ENCODE assay signal across 11 cellular contexts in genomic region chr16:31877876-31878642, GRCh38. TPM values are rescaled to one million over a fixed set of nuclear protein-coding genes. Genes with fewer than 3 reads are reported as not detected.
A peak's percentile ranks its signal among the peaks of the same experiment; 100 is the strongest.
DNase-seq lines count a peak whose midpoint lies in the region; ATAC-seq and TF ChIP-seq lines count a peak whose summit lies in the region.
"Had no signal": no experiment of that assay in that cellular context is flagged by ENCODE, and none has a peak within 500 bp of the region (broad histone marks: within the 10 kb centered on the region; RNA-seq: fewer than 3 reads in every experiment).

No MANE protein-coding gene starts in this region.

- intact Hi-C loops in activated B cell treated with CpG ODN at 0.5 μM for 24 hours (cut with micrococcal nuclease), result loop anchor here (1.0 to 10.0 kb wide), 5 partner anchors 9 to 923 kb away; partner anchors contain the start of gene SETD1A
- intact Hi-C loops in esophagus muscularis mucosa (cut with DNase I), result loop anchor here (10.0 kb wide), 1 partner anchor 163 kb away; a partner anchor contains a TSS
- intact Hi-C loops in spleen (cut with DNase I; ENCODE audit: low total_unique reads), result no loop called here

- peak overlapping the region; percentile 90 for H3K4me3 Mint-ChIP-seq in T-helper 1 cell treated with Interleukin-12 subunit alpha and Interleukin-12 subunit beta and Interleukin-4 antibody, amounts not matched to agents 30 μg/mL and 1 μg/mL, for 36 hours
- H3K4me3 Mint-ChIP-seq in activated B cell treated with CpG ODN at 0.5 μM for 24 hours, result peak overlapping the region; percentile 83

- H3K9me3 Mint-ChIP-seq in T-helper 1 cell treated with Interleukin-12 subunit alpha and Interleukin-12 subunit beta and Interleukin-4 antibody, amounts not matched to agents 30 μg/mL and 1 μg/mL, for 36 hours, result peaks cover 30% of the 10 kb centered on the region
- H3K9me3 Mint-ChIP-seq in activated B cell treated with CpG ODN at 0.5 μM for 24 hours, result no peaks in the 10 kb centered on the region

- H3K27me3 Mint-ChIP-seq in T-helper 1 cell treated with Interleukin-12 subunit alpha and Interleukin-12 subunit beta and Interleukin-4 antibody, amounts not matched to agents 30 μg/mL and 1 μg/mL, for 36 hours (ENCODE audit: low read depth), result no peaks in the 10 kb centered on the region
- no peaks in the 10 kb centered on the region for H3K27me3 Mint-ChIP-seq in activated B cell treated with CpG ODN at 0.5 μM for 24 hours

- peaks cover 87% of the 10 kb centered on the region for H3K36me3 Mint-ChIP-seq in T-helper 1 cell treated with Interleukin-12 subunit alpha and Interleukin-12 subunit beta and Interleukin-4 antibody, amounts not matched to agents 30 μg/mL and 1 μg/mL, for 36 hours (ENCODE audit: low read depth)
- H3K36me3 Mint-ChIP-seq in activated B cell treated with CpG ODN at 0.5 μM for 24 hours (ENCODE audit: low read depth), result peaks cover 80% of the 10 kb centered on the region

- no peak overlapping the region for H3K4me3 ChIP-seq in esophagus muscularis mucosa
- peak overlapping the region in 1 of 8 donors; percentile 78 for H3K4me3 ChIP-seq in spleen
- H3K4me3 ChIP-seq: cardiac muscle cell had no signal

- ATAC-seq in activated B cell treated with CpG ODN at 0.5 μM for 24 hours (ENCODE audit: low read depth), result no peak
- no peak for ATAC-seq in GM19397 (IDR thresholded peaks at IDR 0.05; ENCODE audit: unreplicated experiment)

- 89% methylated on average over 7 of the region's 9 CpGs for WGBS in esophagus muscularis mucosa
- WGBS in spleen, 5 donors, result 83 to 89% (median 87%) methylated on average over 9 of the region's 9 CpGs

- peak overlapping the region; percentile 98 for H3K27ac Mint-ChIP-seq in T-helper 1 cell treated with Interleukin-12 subunit alpha and Interleukin-12 subunit beta and Interleukin-4 antibody, amounts not matched to agents 30 μg/mL and 1 μg/mL, for 36 hours
- peak overlapping the region; percentile 87 for H3K27ac Mint-ChIP-seq in activated B cell treated with CpG ODN at 0.5 μM for 24 hours

- no peaks in the 10 kb centered on the region for H3K27me3 ChIP-seq in esophagus muscularis mucosa
- no peaks in the 10 kb centered on the region for H3K27me3 ChIP-seq in spleen (replicated peaks in 1 of 7)
- H3K27me3 ChIP-seq: cardiac muscle cell had no signal

- CTCF ChIA-PET in activated B cell treated with CpG ODN at 0.5 μM for 24 hours (lab: Charles Lee), result interaction anchor here (2.0 kb wide), 1 partner anchor 9 kb away, joined by 8 read pairs; no protein-coding TSS in a partner anchor

- H3K36me3 ChIP-seq in esophagus muscularis mucosa (peaks cover 0 to 5% (median 0%) of the 10 kb centered on the region in 4 donors), spleen (peaks cover 0 to 61% (median 0%) of the 10 kb centered on the region in 6 donors)
- H3K36me3 ChIP-seq: cardiac muscle cell had no signal

- POLR2A ChIA-PET in activated B cell treated with CpG ODN at 0.5 μM for 24 hours (lab: Charles Lee), result interaction anchor here (0.6 to 1.6 kb wide), 9 partner anchors 9 to 760 kb away, joined by 3 to 10 read pairs (median 4); partner anchors contain the start of genes FUS and KAT8

- H3K4me1 ChIP-seq in esophagus muscularis mucosa (peaks cover 35 to 68% (median 66%) of the 10 kb centered on the region in 4 donors), spleen (peaks cover 56 to 94% (median 81%) of the 10 kb centered on the region in 6 donors)

- TF ChIP-seq POLR2A in esophagus muscularis mucosa (IDR thresholded peaks at IDR 0.05; ENCODE audit: low read depth), result no peak
- TF ChIP-seq POLR2A in spleen (IDR thresholded peaks at IDR 0.05), result no peak

- no peaks in the 10 kb centered on the region for H3K9me3 ChIP-seq in esophagus muscularis mucosa
- H3K9me3 ChIP-seq in spleen, result no peaks in the 10 kb centered on the region

- H3K27ac ChIP-seq in esophagus muscularis mucosa (replicated peaks in 1 of 4), result peak overlapping the region; percentile 36 to 56 (median 46)
- H3K27ac ChIP-seq in spleen, result peak overlapping the region in 7 of 8 donors; percentile 31 to 99 (median 70)
- H3K27ac ChIP-seq: cardiac muscle cell, VCaP had no signal

- DNase-seq in T-helper 1 cell (no peak), activated B cell treated with CpG ODN at 0.5 μM for 24 hours (no peak), esophagus muscularis mucosa (ENCODE audit: extremely low spot score) (no peak), spleen (no peak), NCI-H187 (lab: John Stamatoyannopoulos, UW) (no peak), NCI-H1105 treated with DMSO at 0.1 percent for 48 hours (lab: John Stamatoyannopoulos, UW) (no peak)
- DNase-seq: 8988T had no signal

- H3K4me1 Mint-ChIP-seq in T-helper 1 cell treated with Interleukin-12 subunit alpha and Interleukin-12 subunit beta and Interleukin-4 antibody, amounts not matched to agents 30 μg/mL and 1 μg/mL, for 36 hours (ENCODE audit: low read depth), result peaks cover 64% of the 10 kb centered on the region
- H3K4me1 Mint-ChIP-seq in activated B cell treated with CpG ODN at 0.5 μM for 24 hours, result peaks cover 81% of the 10 kb centered on the region

- no peak for TF ChIP-seq CTCF in activated B cell treated with CpG ODN at 0.5 μM for 24 hours (IDR thresholded peaks at IDR 0.05)
- no peak for TF ChIP-seq CTCF in esophagus muscularis mucosa (IDR thresholded peaks at IDR 0.05)
- TF ChIP-seq CTCF in spleen (IDR thresholded peaks at IDR 0.05 in 8 of 11, conservative IDR thresholded peaks at IDR 0.05 in 3 of 11), result no peak

- no peak for TF ChIP-seq EP300 in esophagus muscularis mucosa (IDR thresholded peaks at IDR 0.05)

RNA-seq across cellular contexts. Expression of gene ZNF267, which starts 4.5 kb away (rescaled TPM):
- total RNA-seq in activated B cell treated with CpG ODN at 0.5 μM for 24 hours (93.5 and 99.0 TPM in 2 replicates), esophagus muscularis mucosa (1 to 10 TPM; 6.1 to 9.1 (median 7.4) TPM), spleen (10 to 100 TPM; 33.3 to 50.6 (median 44.9) TPM)
- 10 to 100 TPM in 1 of 3 donors, 1 to 10 TPM in 2; 9.0 to 12.9 (median 9.7) TPM for polyA plus RNA-seq in spleen
